9 cellular contexts compared by ENCODE assay signal in genomic region chr2:25617948-25618646, GRCh38. TPM values are rescaled to one million over a fixed set of nuclear protein-coding genes. Genes with fewer than 3 reads are reported as not detected.
DNase-seq lines count a peak whose midpoint lies in the region; ATAC-seq lines count a peak whose summit lies in the region.
"Had no signal": no experiment of that assay in that cellular context is flagged by ENCODE, and none has a peak within 500 bp of the region (broad histone marks: within the 10 kb centered on the region; RNA-seq: fewer than 3 reads in every experiment).

No MANE protein-coding gene starts in this region.

- DNase-seq in Right ventricle myocardium inferior (ENCODE audit: missing footprints), result no peak
- DNase-seq in cardiac septum (ENCODE audit: low spot score), result no peak
- DNase-seq in dermis microvascular lymphatic vessel endothelial cell (ENCODE audit: low read depth in 2 of 2), result peak; percentile 59 to 97
- peak; percentile 61 for DNase-seq in medulla oblongata (ENCODE audit: extremely low spot score)
- no peak for DNase-seq in activated T-cell treated with anti-CD3 and anti-CD28 coated beads for 4 hours
- no peak for DNase-seq in NCI-H1436 treated with DMSO at 0.1 percent for 48 hours (lab: John Stamatoyannopoulos, UW)
- DNase-seq: NCI-H2107 had no signal

- intact Hi-C loops in Right ventricle myocardium inferior (cut with DNase I) (no loop called here), cardiac septum (cut with DNase I) (no loop called here)

- ATAC-seq in Right ventricle myocardium inferior (peak; percentile 57), HG03135 (IDR thresholded peaks at IDR 0.05; ENCODE audit: unreplicated experiment) (no peak), GM21619 (IDR thresholded peaks at IDR 0.05; ENCODE audit: unreplicated experiment) (no peak)

RNA-seq across cellular contexts. Expression of gene DTNB, which starts 55.3 kb away (rescaled TPM):
- total RNA-seq in Right ventricle myocardium inferior (3.3 TPM), cardiac septum (5.7 TPM), dermis microvascular lymphatic vessel endothelial cell (4.9 and 5.3 TPM in 2 replicates)

Comparison
In these comparisons a context has a peak if more than half of its experiments do, and no peak if none do; other contexts are left out.
1. DNase-seq: peak in dermis microvascular lymphatic vessel endothelial cell (2 of 2) and medulla oblongata (single experiment); none in Right ventricle myocardium inferior (single experiment), cardiac septum (single experiment), activated T-cell treated with anti-CD3 and anti-CD28 coated beads for 4 hours (single experiment) and NCI-H1436 treated with DMSO at 0.1 percent for 48 hours (single experiment).